Comparison of ENCODE assay signal across 27 cellular contexts in the genomic region with DNA sequence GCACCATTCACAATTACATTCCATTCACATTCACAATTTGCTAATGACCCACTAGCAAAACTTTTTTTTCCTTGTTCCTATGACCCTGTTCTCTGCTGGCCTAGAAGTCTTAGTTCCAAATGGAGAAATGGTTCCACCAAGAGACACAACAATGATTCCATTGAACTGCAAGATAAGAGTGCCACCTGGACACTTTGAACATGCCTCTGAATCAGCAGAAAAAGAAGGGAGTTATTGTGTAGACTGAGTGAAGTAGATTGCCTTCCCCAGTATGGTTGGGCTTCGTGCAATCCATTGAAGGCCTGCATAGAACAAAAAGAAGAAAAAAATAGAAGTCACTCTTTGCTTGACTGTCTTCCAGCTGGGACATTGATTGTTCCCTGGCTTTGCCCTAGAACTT.
"Had no signal": no experiment of that assay in that cellular context is flagged by ENCODE, and none has a peak within 500 bp of the region (broad histone marks: within the 10 kb centered on the region; RNA-seq: fewer than 3 reads in every experiment).

No MANE protein-coding gene starts in this region.

- DNase-seq: stimulated activated CD4-positive, alpha-beta T cell treated with anti-CD3 and anti-CD28 coated beads, Interleukin-2, amount 100 ng/mL, for 48 hours; stimulated activated CD4-positive, alpha-beta T cell treated with anti-CD3 and anti-CD28 coated beads, Interleukin-4, amount 100 ng/mL, for 1 hour; stimulated activated CD4-positive, alpha-beta T cell treated with anti-CD3 and anti-CD28 coated beads, Interleukin-4, amount 100 ng/mL, for 24 hours; stimulated activated CD4-positive, alpha-beta T cell treated with anti-CD3 and anti-CD28 coated beads, Interleukin-4, amount 100 ng/mL, for 4 hours; stimulated activated CD8-positive, alpha-beta memory T cell treated with anti-CD3 and anti-CD28 coated beads, Interleukin-4, amount 100 ng/mL, for 48 hours; stimulated activated naive B cell treated with anti-CD40 and anti-IgM and Interleukin-4, amounts not matched to agents 10 μg/mL and 1 μg/mL and 100 μg/mL, for 72 hours; stimulated activated naive CD4-positive, alpha-beta T cell; stimulated activated naive CD4-positive, alpha-beta T cell treated with Interleukin-2 at 50 U/mL for 16 hours; stimulated activated naive CD8-positive, alpha-beta T cell treated with anti-CD3 and anti-CD28 coated beads, Interleukin-15, amount 100 ng/mL, for 72 hours; stimulated activated naive CD8-positive, alpha-beta T cell treated with anti-CD3 and anti-CD28 coated beads, Interleukin-15, Interleukin-2, amounts not matched to agents 100 U/mL and 50 U/mL, for 24 hours; stomach; substantia nigra; testis; thyroid gland; tibial artery; transverse colon; trophoblast cell; upper lobe of left lung; upper lobe of right lung; uterus had no signal

- H3K9me3 ChIP-seq: stomach, suprapubic skin, testis, thoracic aorta, thyroid gland, tibial artery, transverse colon, upper lobe of left lung, upper lobe of right lung, uterus, vagina had no signal

- H3K4me1 ChIP-seq: stomach, suprapubic skin, testis, thyroid gland, tibial artery, tibial nerve, transverse colon, upper lobe of left lung, upper lobe of right lung, uterus, vagina had no signal

- ATAC-seq: stimulated activated effector memory CD8-positive, alpha-beta T cell treated with anti-CD3 and anti-CD28 coated beads, Interleukin-12 subunit alpha, Interleukin-12 subunit beta, amount 100 ng/mL, for 72 hours; stimulated activated memory B cell treated with anti-CD40 and anti-IgM and Interleukin-4, amounts not matched to agents 10 μg/mL and 1 μg/mL and 100 μg/mL, for 72 hours; stimulated activated naive B cell treated with anti-CD40 and anti-IgM and Interleukin-4, amounts not matched to agents 10 μg/mL and 1 μg/mL and 100 μg/mL, for 72 hours; stimulated activated naive CD8-positive, alpha-beta T cell treated with anti-CD3 and anti-CD28 coated beads, Interleukin-15, amount 100 ng/mL, for 72 hours; stimulated activated naive CD8-positive, alpha-beta T cell treated with anti-CD3 and anti-CD28 coated beads, Interleukin-15, Interleukin-2, amounts not matched to agents 100 U/mL and 50 U/mL, for 24 hours; upper lobe of right lung had no signal

- H3K27me3 ChIP-seq: stomach, suprapubic skin, testis, thyroid gland, tibial artery, tibial nerve, transverse colon, upper lobe of left lung, upper lobe of right lung, uterus, vagina had no signal

- H3K27ac ChIP-seq: stomach, suprapubic skin, testis, thoracic aorta, thyroid gland, tibial artery, tibial nerve, transverse colon, upper lobe of left lung, upper lobe of right lung, uterus, vagina had no signal

- H3K4me3 ChIP-seq: stomach, suprapubic skin, testis, thoracic aorta, thyroid gland, tibial artery, tibial nerve, transverse colon, upper lobe of left lung, upper lobe of right lung, uterus, vagina had no signal

- H3K36me3 ChIP-seq: stomach, suprapubic skin, thoracic aorta, thyroid gland, tibial artery, tibial nerve, transverse colon, upper lobe of left lung, upper lobe of right lung, uterus, vagina had no signal

- FAIRE-seq: urothelium cell line had no signal
